In genomic region chr7:147611402-147611801, GRCh38 we compare ENCODE assay signal across 16 cellular contexts.
"Had no signal": no experiment of that assay in that cellular context is flagged by ENCODE, and none has a peak within 500 bp of the region (broad histone marks: within the 10 kb centered on the region; RNA-seq: fewer than 3 reads in every experiment).

No MANE protein-coding gene starts in this region.

- H3K4me3 Mint-ChIP-seq: naive thymus-derived CD8-positive, alpha-beta T cell; nephron progenitor cell; stimulated activated naive B cell treated with anti-CD40 and anti-IgM and Interleukin-4, amounts not matched to agents 10 μg/mL and 1 μg/mL and 100 μg/mL, for 72 hours; stimulated activated naive CD8-positive, alpha-beta T cell treated with anti-CD3 and anti-CD28 coated beads, Interleukin-15, Interleukin-2, amounts not matched to agents 100 ng/mL and 50 ng/mL, for 24 hours had no signal

- DNase-seq: colonic mucosa; dermis blood vessel endothelial cell; effector memory CD4-positive, alpha-beta T cell; erythroblast; left ventricle myocardium superior; lower lobe of right lung; naive thymus-derived CD8-positive, alpha-beta T cell; nephron progenitor cell; pancreas; right lobe of liver; small intestine; stimulated activated CD4-positive, alpha-beta T cell treated with anti-CD3 and anti-CD28 coated beads, Interleukin-15, amount 100 ng/mL, for 24 hours; stimulated activated CD4-positive, alpha-beta T cell treated with anti-CD3 and anti-CD28 coated beads, Interleukin-2, amount 100 ng/mL, for 48 hours; stimulated activated naive B cell treated with anti-CD40 and anti-IgM and Interleukin-4, amounts not matched to agents 10 μg/mL and 1 μg/mL and 100 μg/mL, for 72 hours; upper lobe of left lung had no signal

- H3K4me1 Mint-ChIP-seq: naive thymus-derived CD8-positive, alpha-beta T cell; stimulated activated naive B cell treated with anti-CD40 and anti-IgM and Interleukin-4, amounts not matched to agents 10 μg/mL and 1 μg/mL and 100 μg/mL, for 72 hours had no signal

- H3K27ac Mint-ChIP-seq: naive thymus-derived CD8-positive, alpha-beta T cell; nephron progenitor cell; stimulated activated naive B cell treated with anti-CD40 and anti-IgM and Interleukin-4, amounts not matched to agents 10 μg/mL and 1 μg/mL and 100 μg/mL, for 72 hours; stimulated activated naive CD8-positive, alpha-beta T cell treated with anti-CD3 and anti-CD28 coated beads, Interleukin-15, Interleukin-2, amounts not matched to agents 100 ng/mL and 50 ng/mL, for 24 hours had no signal

- H3K27me3 Mint-ChIP-seq: stimulated activated naive B cell treated with anti-CD40 and anti-IgM and Interleukin-4, amounts not matched to agents 10 μg/mL and 1 μg/mL and 100 μg/mL, for 72 hours; stimulated activated naive CD8-positive, alpha-beta T cell treated with anti-CD3 and anti-CD28 coated beads, Interleukin-15, Interleukin-2, amounts not matched to agents 100 ng/mL and 50 ng/mL, for 24 hours had no signal

- H3K36me3 Mint-ChIP-seq: stimulated activated naive B cell treated with anti-CD40 and anti-IgM and Interleukin-4, amounts not matched to agents 10 μg/mL and 1 μg/mL and 100 μg/mL, for 72 hours had no signal
